9 cellular contexts compared by ENCODE assay signal in the genomic region with DNA sequence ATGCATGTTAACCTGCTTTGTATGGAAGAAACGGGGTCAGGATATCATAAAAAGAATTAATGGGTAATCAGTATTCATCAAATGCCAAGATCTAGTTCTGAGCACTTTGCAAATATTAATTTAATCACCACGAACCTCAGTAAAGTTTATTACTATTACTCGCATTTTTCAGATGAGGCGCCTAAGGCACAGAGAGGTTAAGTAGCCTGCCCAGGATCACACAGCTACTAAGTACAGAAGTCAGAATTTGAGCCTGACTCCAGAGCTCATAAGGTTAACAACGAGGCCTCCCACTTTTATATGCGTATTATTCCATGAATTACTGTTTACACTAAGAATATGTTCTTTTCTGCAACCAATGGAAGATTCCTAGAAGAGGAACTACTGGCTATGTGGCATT.
DNase-seq lines count a peak whose midpoint lies in the region; ATAC-seq and TF ChIP-seq lines count a peak whose summit lies in the region.
"Had no signal": no experiment of that assay in that cellular context is flagged by ENCODE, and none has a peak within 500 bp of the region (broad histone marks: within the 10 kb centered on the region; RNA-seq: fewer than 3 reads in every experiment).

No MANE protein-coding gene starts in this region.

- TF ChIP-seq CTCF in GM23338 (conservative IDR thresholded peaks at IDR 0.05; ENCODE audit: low read depth in 2 of 2) (no peak), SU-DHL-6 (IDR thresholded peaks at IDR 0.05; ENCODE audit: insufficient read depth, low read length, poor library complexity, severe bottlenecking) (no peak), esophagus muscularis mucosa (IDR thresholded peaks at IDR 0.05) (no peak), spleen (IDR thresholded peaks at IDR 0.05 in 8 of 11, conservative IDR thresholded peaks at IDR 0.05 in 3 of 11) (no peak)

- peaks cover 3% of the 10 kb centered on the region for H3K4me1 Mint-ChIP-seq in GM23338

- no peak overlapping the region for H3K9ac ChIP-seq in SU-DHL-6 (ENCODE audit: low read length)

- H3K4me1 ChIP-seq in GM23338 (ENCODE audit: insufficient read depth): 0 out of 2 replicates have a peak, but pooled peaks cover 4% of the 10 kb centered on the region
- peaks cover 26 to 45% (median 42%) of the 10 kb centered on the region in 4 donors for H3K4me1 ChIP-seq in esophagus muscularis mucosa
- H3K4me1 ChIP-seq in spleen: peaks cover 0 to 89% (median 46%) of the 10 kb centered on the region in 6 donors

- H3K9me2 ChIP-seq in GM23338 (ENCODE audit: insufficient read depth) (no peaks in the 10 kb centered on the region), SU-DHL-6 (replicated peaks; ENCODE audit: insufficient read depth, low read length) (no peaks in the 10 kb centered on the region)

- no peak overlapping the region for H3K27ac Mint-ChIP-seq in GM23338

- peak overlapping the region; percentile 63 for H3K4me3 ChIP-seq in GM23338
- H3K4me3 ChIP-seq in SU-DHL-6 (ENCODE audit: insufficient read depth, low read length, poor library complexity, severe bottlenecking): no peak overlapping the region
- peak overlapping the region in 1 of 4 donors; percentile 76 for H3K4me3 ChIP-seq in esophagus muscularis mucosa
- H3K4me3 ChIP-seq in spleen: peak overlapping the region in 2 of 8 donors; percentile 61 to 82

- H4K20me1 ChIP-seq in GM23338 (replicated peaks; ENCODE audit: insufficient read depth): no peaks in the 10 kb centered on the region
- H4K20me1 ChIP-seq in SU-DHL-6 (ENCODE audit: low read depth, low read length): no peaks in the 10 kb centered on the region

- no peak for TF ChIP-seq EP300 in esophagus muscularis mucosa (IDR thresholded peaks at IDR 0.05)

- H3K27me3 Mint-ChIP-seq in GM23338 (ENCODE audit: insufficient read depth, low read depth, poor library complexity): peaks cover 9% of the 10 kb centered on the region

- 90% methylated on average over 6 of the region's 6 CpGs for WGBS in esophagus muscularis mucosa
- WGBS in spleen, 5 donors: 86 to 95% (median 88%) methylated on average over 6 of the region's 6 CpGs

- H3K4me3 Mint-ChIP-seq in GM23338: peak overlapping the region; percentile 76; the same call in 2 of the 3 replicates

- no peaks in the 10 kb centered on the region for H3K79me2 ChIP-seq in GM23338 (replicated peaks; ENCODE audit: insufficient read depth)
- H3K79me2 ChIP-seq in SU-DHL-6 (ENCODE audit: insufficient read depth, low read length): no peaks in the 10 kb centered on the region

- intact Hi-C loops in esophagus muscularis mucosa (cut with DNase I) (loop anchor here (5.0 to 10.0 kb wide), 2 partner anchors 178 to 220 kb away; no protein-coding TSS in a partner anchor), spleen (cut with DNase I; ENCODE audit: low total_unique reads) (loop anchor here (10.0 kb wide), 1 partner anchor 108 kb away; a partner anchor contains a TSS)

- H3K27ac ChIP-seq in GM23338 (ENCODE audit: low read depth) (no peak overlapping the region), SU-DHL-6 (ENCODE audit: low read depth, low read length) (peak overlapping the region; percentile 71), esophagus muscularis mucosa (replicated peaks in 1 of 4) (peak overlapping the region; percentile 86 to 97 (median 93)), spleen (peak overlapping the region in 7 of 8 donors; percentile 98 to 100 (median 99))

- no peak for ATAC-seq in GM23338

- no peaks in the 10 kb centered on the region for H3K9me3 ChIP-seq in SU-DHL-6 (ENCODE audit: insufficient read depth, low read length)
- no peaks in the 10 kb centered on the region for H3K9me3 ChIP-seq in esophagus muscularis mucosa
- H3K9me3 ChIP-seq in spleen: no peaks in the 10 kb centered on the region
- H3K9me3 ChIP-seq: adrenal gland had no signal

- H3F3A ChIP-seq in GM23338 (replicated peaks; ENCODE audit: low read depth) (no peaks in the 10 kb centered on the region), SU-DHL-6 (ENCODE audit: insufficient read depth) (peaks cover 36% of the 10 kb centered on the region)

- no peaks in the 10 kb centered on the region for H3K9me3 Mint-ChIP-seq in GM23338

- no peak for TF ChIP-seq POLR2A in esophagus muscularis mucosa (IDR thresholded peaks at IDR 0.05; ENCODE audit: low read depth)
- no peak for TF ChIP-seq POLR2A in spleen (IDR thresholded peaks at IDR 0.05)

- peak overlapping the region; percentile 80 for H3K4me2 ChIP-seq in GM23338
- peak overlapping the region; percentile 26 for H3K4me2 ChIP-seq in SU-DHL-6 (ENCODE audit: low read depth, low read length, poor library complexity, severe bottlenecking)

- H3K27me3 ChIP-seq in GM23338 (ENCODE audit: insufficient read depth) (no peaks in the 10 kb centered on the region), SU-DHL-6 (ENCODE audit: low read length) (no peaks in the 10 kb centered on the region), esophagus muscularis mucosa (no peaks in the 10 kb centered on the region), spleen (replicated peaks in 1 of 7) (no peaks in the 10 kb centered on the region)
- H3K27me3 ChIP-seq: adrenal gland had no signal

- H3K36me3 ChIP-seq in GM23338 (ENCODE audit: insufficient read depth): no peaks in the 10 kb centered on the region
- H3K36me3 ChIP-seq in SU-DHL-6 (ENCODE audit: low read length): no peaks in the 10 kb centered on the region
- H3K36me3 ChIP-seq in esophagus muscularis mucosa: no peaks in the 10 kb centered on the region
- H3K36me3 ChIP-seq in spleen: peaks cover 0 to 3% (median 0%) of the 10 kb centered on the region in 6 donors
- H3K36me3 ChIP-seq: adrenal gland had no signal

- no peak for DNase-seq in GM23338 (ENCODE audit: low spot score)
- DNase-seq in esophagus muscularis mucosa (ENCODE audit: extremely low spot score): no peak
- no peak for DNase-seq in spleen
- DNase-seq in effector CD4-positive, alpha-beta T cell: no peak
- no peak for DNase-seq in pons (ENCODE audit: low spot score)
- DNase-seq in Kasumi-1 (lab: John Stamatoyannopoulos, UW): no peak
- DNase-seq: NCI-H2107 had no signal

- H3K36me3 Mint-ChIP-seq in GM23338 (ENCODE audit: low read depth): no peaks in the 10 kb centered on the region

- peak overlapping the region; percentile 93; the same call in 1 of the 2 replicates for H2AFZ ChIP-seq in GM23338
- no peak overlapping the region for H2AFZ ChIP-seq in SU-DHL-6 (ENCODE audit: low read depth, low read length, severe bottlenecking)

TF ChIP-seq in GM23338, 12 proteins besides CTCF, POLR2A, EP300 and RAD21 (continues in another document):
- TF ChIP-seq CREB1 (CRISPR knock-in tag; IDR thresholded peaks at IDR 0.05; ENCODE audit: low read depth): no peak
- TF ChIP-seq STAT1 (IDR thresholded peaks at IDR 0.05; ENCODE audit: unreplicated experiment): no peak
- no peak for TF ChIP-seq NANOG (IDR thresholded peaks at IDR 0.05; ENCODE audit: borderline replicate concordance)
- no peak for TF ChIP-seq POLR2AphosphoS5 (IDR thresholded peaks at IDR 0.05; ENCODE audit: low read depth)
- TF ChIP-seq ZNF331 (CRISPR knock-in tag; IDR thresholded peaks at IDR 0.05; ENCODE audit: low read depth): no peak
- no peak for TF ChIP-seq JUNB (IDR thresholded peaks at IDR 0.05; ENCODE audit: unreplicated experiment)
- TF ChIP-seq, protein P1, sequence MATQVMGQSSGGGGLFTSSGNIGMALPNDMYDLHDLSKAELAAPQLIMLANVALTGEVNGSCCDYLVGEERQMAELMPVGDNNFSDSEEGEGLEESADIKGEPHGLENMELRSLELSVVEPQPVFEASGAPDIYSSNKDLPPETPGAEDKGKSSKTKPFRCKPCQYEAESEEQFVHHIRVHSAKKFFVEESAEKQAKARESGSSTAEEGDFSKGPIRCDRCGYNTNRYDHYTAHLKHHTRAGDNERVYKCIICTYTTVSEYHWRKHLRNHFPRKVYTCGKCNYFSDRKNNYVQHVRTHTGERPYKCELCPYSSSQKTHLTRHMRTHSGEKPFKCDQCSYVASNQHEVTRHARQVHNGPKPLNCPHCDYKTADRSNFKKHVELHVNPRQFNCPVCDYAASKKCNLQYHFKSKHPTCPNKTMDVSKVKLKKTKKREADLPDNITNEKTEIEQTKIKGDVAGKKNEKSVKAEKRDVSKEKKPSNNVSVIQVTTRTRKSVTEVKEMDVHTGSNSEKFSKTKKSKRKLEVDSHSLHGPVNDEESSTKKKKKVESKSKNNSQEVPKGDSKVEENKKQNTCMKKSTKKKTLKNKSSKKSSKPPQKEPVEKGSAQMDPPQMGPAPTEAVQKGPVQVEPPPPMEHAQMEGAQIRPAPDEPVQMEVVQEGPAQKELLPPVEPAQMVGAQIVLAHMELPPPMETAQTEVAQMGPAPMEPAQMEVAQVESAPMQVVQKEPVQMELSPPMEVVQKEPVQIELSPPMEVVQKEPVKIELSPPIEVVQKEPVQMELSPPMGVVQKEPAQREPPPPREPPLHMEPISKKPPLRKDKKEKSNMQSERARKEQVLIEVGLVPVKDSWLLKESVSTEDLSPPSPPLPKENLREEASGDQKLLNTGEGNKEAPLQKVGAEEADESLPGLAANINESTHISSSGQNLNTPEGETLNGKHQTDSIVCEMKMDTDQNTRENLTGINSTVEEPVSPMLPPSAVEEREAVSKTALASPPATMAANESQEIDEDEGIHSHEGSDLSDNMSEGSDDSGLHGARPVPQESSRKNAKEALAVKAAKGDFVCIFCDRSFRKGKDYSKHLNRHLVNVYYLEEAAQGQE (IDR thresholded peaks at IDR 0.05; ENCODE audit: unreplicated experiment): no peak
- TF ChIP-seq EZH2phosphoT487 (IDR thresholded peaks at IDR 0.05; ENCODE audit: unreplicated experiment): no peak
